Comparison of ENCODE assay signal across 14 cellular contexts in genomic region chr9:100555471-100555870, GRCh38. TPM values are rescaled to one million over a fixed set of nuclear protein-coding genes. Genes with fewer than 3 reads are reported as not detected.
DNase-seq lines count a peak whose midpoint lies in the region; ATAC-seq lines count a peak whose summit lies in the region.
"Had no signal": no experiment of that assay in that cellular context is flagged by ENCODE, and none has a peak within 500 bp of the region (broad histone marks: within the 10 kb centered on the region; RNA-seq: fewer than 3 reads in every experiment).

No MANE protein-coding gene starts in this region.

- H3K4me3 Mint-ChIP-seq in activated CD8-positive, alpha-beta T cell treated with anti-CD3 and anti-CD28 coated beads, Interleukin-2, amount 10 ng/mL, durations not matched to agents 7 days and 5 days = no peak overlapping the region
- H3K4me3 Mint-ChIP-seq: WTC11 had no signal

- ATAC-seq in GM18909 (IDR thresholded peaks at IDR 0.05; ENCODE audit: poor library complexity, unreplicated experiment) = peak; percentile 56
- ATAC-seq in GM21717 (IDR thresholded peaks at IDR 0.05; ENCODE audit: unreplicated experiment) = peak; percentile 70
- peak; percentile 59 for ATAC-seq in HG03280 (IDR thresholded peaks at IDR 0.05; ENCODE audit: unreplicated experiment)
- ATAC-seq in activated naive CD4-positive, alpha-beta T cell treated with anti-CD3 and anti-CD28 coated beads, Interleukin-2, amount 50 U/mL, for 72 hours = no peak
- no peak for ATAC-seq in activated CD8-positive, alpha-beta T cell treated with anti-CD3 and anti-CD28 coated beads, Interleukin-2, amount 10 ng/mL, durations not matched to agents 7 days and 5 days
- ATAC-seq: Right ventricle myocardium inferior, WTC11 had no signal

- CTCF ChIA-PET in activated CD8-positive, alpha-beta T cell treated with anti-CD3 and anti-CD28 coated beads, Interleukin-2, amount 10 ng/mL, durations not matched to agents 7 days and 5 days (lab: Charles Lee) = interaction anchor here (1.0 kb wide), 1 partner anchor 16 kb away, joined by 3 read pairs; no protein-coding TSS in a partner anchor

- H3K27ac Mint-ChIP-seq in activated naive CD4-positive, alpha-beta T cell treated with anti-CD3 and anti-CD28 coated beads, Interleukin-2, amount 50 U/mL, for 72 hours = no peak overlapping the region
- H3K27ac Mint-ChIP-seq in activated CD8-positive, alpha-beta T cell treated with anti-CD3 and anti-CD28 coated beads, Interleukin-2, amount 10 ng/mL, durations not matched to agents 7 days and 5 days = no peak overlapping the region
- H3K27ac Mint-ChIP-seq: WTC11 had no signal

- POLR2A ChIA-PET in activated CD8-positive, alpha-beta T cell treated with anti-CD3 and anti-CD28 coated beads, Interleukin-2, amount 10 ng/mL, durations not matched to agents 7 days and 5 days (lab: Charles Lee) = no interaction called here

- H3K9me3 Mint-ChIP-seq in activated naive CD4-positive, alpha-beta T cell treated with anti-CD3 and anti-CD28 coated beads, Interleukin-2, amount 50 U/mL, for 72 hours = no peaks in the 10 kb centered on the region
- H3K9me3 Mint-ChIP-seq in activated CD8-positive, alpha-beta T cell treated with anti-CD3 and anti-CD28 coated beads, Interleukin-2, amount 10 ng/mL, durations not matched to agents 7 days and 5 days (ENCODE audit: insufficient read depth) = no peaks in the 10 kb centered on the region
- H3K9me3 Mint-ChIP-seq: WTC11 had no signal

- H3K4me1 Mint-ChIP-seq in activated CD8-positive, alpha-beta T cell treated with anti-CD3 and anti-CD28 coated beads, Interleukin-2, amount 10 ng/mL, durations not matched to agents 7 days and 5 days (ENCODE audit: low read depth) = no peaks in the 10 kb centered on the region
- H3K4me1 Mint-ChIP-seq: WTC11 had no signal

- no peaks in the 10 kb centered on the region for H3K27me3 Mint-ChIP-seq in activated CD8-positive, alpha-beta T cell treated with anti-CD3 and anti-CD28 coated beads, Interleukin-2, amount 10 ng/mL, durations not matched to agents 7 days and 5 days (ENCODE audit: low read depth)

- no peaks in the 10 kb centered on the region for H3K36me3 Mint-ChIP-seq in activated naive CD4-positive, alpha-beta T cell treated with anti-CD3 and anti-CD28 coated beads, Interleukin-2, amount 50 U/mL, for 72 hours
- no peaks in the 10 kb centered on the region for H3K36me3 Mint-ChIP-seq in activated CD8-positive, alpha-beta T cell treated with anti-CD3 and anti-CD28 coated beads, Interleukin-2, amount 10 ng/mL, durations not matched to agents 7 days and 5 days (ENCODE audit: low read depth)

- H3K27ac ChIP-seq in substantia nigra (ENCODE audit: low read depth, low read length, poor library complexity, severe bottlenecking) = peak overlapping the region; percentile 41
- H3K27ac ChIP-seq: BLaER1, HL-60, vagina had no signal

- DNase-seq in substantia nigra (lab: John Stamatoyannopoulos, UW) = no peak
- DNase-seq in activated naive CD4-positive, alpha-beta T cell treated with anti-CD3 and anti-CD28 coated beads, Interleukin-2, amount 50 U/mL, for 72 hours (ENCODE audit: low spot score in 2 of 2) = no peak
- no peak for DNase-seq in NCI-H146 (lab: John Stamatoyannopoulos, UW)
- DNase-seq in activated CD8-positive, alpha-beta T cell treated with anti-CD3 and anti-CD28 coated beads, Interleukin-2, amount 10 ng/mL, durations not matched to agents 7 days and 5 days = no peak
- DNase-seq: KBM-7; stimulated activated naive CD4-positive, alpha-beta T cell had no signal

RNA-seq across cellular contexts. Expression of gene CAVIN4, which starts 22.4 kb away (rescaled TPM):
- under 1 TPM; 0.14 to 0.21 TPM for total RNA-seq in activated naive CD4-positive, alpha-beta T cell treated with anti-CD3 and anti-CD28 coated beads, Interleukin-2, amount 50 U/mL, for 72 hours
- under 1 TPM; 0.11 to 0.16 TPM for total RNA-seq in activated CD8-positive, alpha-beta T cell treated with anti-CD3 and anti-CD28 coated beads, Interleukin-2, amount 10 ng/mL, durations not matched to agents 7 days and 5 days

Comparison
In these comparisons a context has a peak if more than half of its experiments do, and no peak if none do; other contexts are left out.
1. ATAC-seq: peak in GM18909 (single experiment), GM21717 (single experiment) and HG03280 (single experiment); none in activated naive CD4-positive, alpha-beta T cell treated with anti-CD3 and anti-CD28 coated beads, Interleukin-2, amount 50 U/mL, for 72 hours (0 of 2) and activated CD8-positive, alpha-beta T cell treated with anti-CD3 and anti-CD28 coated beads, Interleukin-2, amount 10 ng/mL, durations not matched to agents 7 days and 5 days (single experiment).